Comparison of ENCODE assay signal across 8 cellular contexts in the genomic region with DNA sequence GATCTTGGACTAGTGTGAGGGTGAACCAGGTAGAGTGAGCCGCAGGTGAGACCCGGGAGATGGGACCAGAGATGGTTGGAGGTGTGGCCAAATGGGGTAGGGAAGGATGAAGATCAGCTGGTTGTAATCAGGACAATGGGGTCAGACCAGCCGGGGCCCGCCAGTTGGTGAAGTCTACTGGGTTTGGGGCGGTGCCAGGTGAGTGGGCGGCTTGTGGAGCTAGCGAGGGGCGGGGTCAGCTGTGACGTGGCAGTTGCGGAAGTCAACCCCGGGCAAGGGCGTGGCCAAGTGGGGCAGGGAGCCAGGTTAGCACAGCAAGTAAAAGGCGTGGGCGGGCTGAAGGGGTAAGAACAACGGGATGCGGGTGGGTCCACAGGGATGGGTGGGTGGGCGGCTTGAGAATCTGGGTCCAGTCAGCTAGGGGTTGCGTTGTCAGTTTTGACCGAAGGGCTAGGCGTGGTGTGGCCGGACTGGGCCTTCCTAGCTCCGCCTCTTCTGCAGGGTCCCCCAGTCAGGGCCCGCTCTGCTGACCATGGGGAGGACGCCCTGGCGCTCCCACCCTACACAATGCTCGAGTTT. TPM values are rescaled to one million over a fixed set of nuclear protein-coding genes. Genes with fewer than 3 reads are reported as not detected.
A peak's percentile ranks its signal among the peaks of the same experiment; 100 is the strongest.
DNase-seq lines count a peak whose midpoint lies in the region; TF ChIP-seq lines count a peak whose summit lies in the region.

No MANE protein-coding gene starts in this region.

- H3K4me3 Mint-ChIP-seq in chondrocyte (ENCODE audit: unreplicated experiment): no peak overlapping the region

- H3K27ac Mint-ChIP-seq in chondrocyte (ENCODE audit: unreplicated experiment): no peak overlapping the region

- H3K9me3 Mint-ChIP-seq in chondrocyte (ENCODE audit: low read depth): no peaks in the 10 kb centered on the region

- TF ChIP-seq EP300 in Ishikawa (IDR thresholded peaks at IDR 0.05; ENCODE audit: borderline replicate concordance): no peak

- no peak for TF ChIP-seq RAD21 in Ishikawa (IDR thresholded peaks at IDR 0.05; ENCODE audit: low read depth)

- TF ChIP-seq CTCF in cardiac fibroblast (IDR thresholded peaks at IDR 0.05; ENCODE audit: low read depth, low read length): no peak
- TF ChIP-seq CTCF in chondrocyte (IDR thresholded peaks at IDR 0.05): no peak

- H3K27me3 Mint-ChIP-seq in chondrocyte (ENCODE audit: low read depth): peaks cover 2% of the 10 kb centered on the region

- no peaks in the 10 kb centered on the region for H3K36me3 Mint-ChIP-seq in chondrocyte (ENCODE audit: low read depth)

- DNase-seq in NK-92 (lab: John Stamatoyannopoulos, UW; ENCODE audit: unreplicated experiment) (peak; percentile 44), cardiac fibroblast (ENCODE audit: low read depth in 2 of 2) (peak; percentile 86 to 96), islet precursor cell (peak; percentile 99), chondrocyte (ENCODE audit: low spot score) (no peak)
- DNase-seq in NK-92 treated with Interleukin-12 subunit alpha and Interleukin-12 subunit beta, amount 100 ng/mL, for 24 hours (lab: John Stamatoyannopoulos, UW): no peak
- peak; percentile 78 to 87 (median 83) for DNase-seq in activated CD4-positive, CD25-positive, alpha-beta regulatory T cell (lab: John Stamatoyannopoulos, UW)
- DNase-seq in stimulated activated CD4-positive, alpha-beta T cell treated with anti-CD3 and anti-CD28 coated beads, Interleukin-15, amount 100 ng/mL, for 24 hours: peak; percentile 98

- peak overlapping the region; percentile 37 to 49 for H3K4me3 ChIP-seq in cardiac fibroblast (replicated peaks in 1 of 2; ENCODE audit: low read depth in 2 of 2, low read length in 2 of 2)

- peaks cover 3% of the 10 kb centered on the region for H3K4me1 Mint-ChIP-seq in chondrocyte (ENCODE audit: low read depth)

TF ChIP-seq in Ishikawa, 13 proteins besides CTCF, POLR2A, EP300 and RAD21:
- TF ChIP-seq EGR1 (IDR thresholded peaks at IDR 0.05): peak; percentile 96
- TF ChIP-seq CREB1 (IDR thresholded peaks at IDR 0.05; ENCODE audit: low read depth): peak; percentile 54; the same call in 1 of the 2 replicates
- TF ChIP-seq REST (IDR thresholded peaks at IDR 0.05; ENCODE audit: low read depth): no peak
- TF ChIP-seq USF1 (IDR thresholded peaks at IDR 0.05): no peak
- peak; percentile 47 for TF ChIP-seq NFIC (IDR thresholded peaks at IDR 0.05)
- no peak for TF ChIP-seq TEAD4 (IDR thresholded peaks at IDR 0.05)
- TF ChIP-seq FOXM1 (IDR thresholded peaks at IDR 0.05; ENCODE audit: borderline replicate concordance, low read depth): no peak

RNA-seq across cellular contexts. Expression of gene ALKBH5, which starts 25.5 kb away (rescaled TPM):
- 101 to 110 TPM (median 108 TPM) in 3 replicates for total RNA-seq in chondrocyte

RNA-seq across cellular contexts. Expression of gene MYO15A, which starts 49.6 kb away (rescaled TPM):
- total RNA-seq in chondrocyte: 0.31 to 0.52 TPM in 2 of 3 replicates, not detected in the other

Comparison
In these comparisons a context has a peak if more than half of its experiments do, and no peak if none do; other contexts are left out.
1. DNase-seq: peak in NK-92 (single experiment), activated CD4-positive, CD25-positive, alpha-beta regulatory T cell (4 of 4), cardiac fibroblast (2 of 2), islet precursor cell (single experiment) and stimulated activated CD4-positive, alpha-beta T cell treated with anti-CD3 and anti-CD28 coated beads, Interleukin-15, amount 100 ng/mL, for 24 hours (single experiment); none in NK-92 treated with Interleukin-12 subunit alpha and Interleukin-12 subunit beta, amount 100 ng/mL, for 24 hours (single experiment) and chondrocyte (single experiment).